ENCODE assay signal across 17 cellular contexts in the genomic region with DNA sequence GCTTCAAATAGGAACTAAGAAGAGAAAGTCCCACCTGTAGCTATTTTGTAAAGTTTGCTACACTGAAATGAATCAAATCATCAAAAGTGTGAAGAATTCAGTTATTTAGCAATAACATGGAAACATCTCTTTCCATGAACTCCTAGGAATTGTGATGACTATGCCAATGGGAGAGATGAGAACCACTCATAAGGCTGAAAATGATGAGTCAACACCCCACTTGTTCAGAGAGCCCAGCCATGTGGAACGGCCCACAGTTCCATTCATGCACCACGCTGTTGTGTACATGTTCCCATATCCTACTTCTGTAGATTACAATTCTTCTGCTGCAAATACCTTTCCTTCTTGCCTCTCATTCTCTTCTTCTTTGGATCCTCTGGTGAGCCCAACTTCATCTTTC.
DNase-seq lines count a peak whose midpoint lies in the region; ATAC-seq and TF ChIP-seq lines count a peak whose summit lies in the region.
"Had no signal": no experiment of that assay in that cellular context is flagged by ENCODE, and none has a peak within 500 bp of the region (broad histone marks: within the 10 kb centered on the region; RNA-seq: fewer than 3 reads in every experiment).

No MANE protein-coding gene starts in this region.

- in situ Hi-C loops in GM23248 (cut with MboI) = no loop called here

- no peaks in the 10 kb centered on the region for H3K36me3 ChIP-seq in GM23248 (ENCODE audit: low read depth)
- no peaks in the 10 kb centered on the region for H3K36me3 ChIP-seq in left lung
- H3K36me3 ChIP-seq: SJSA1, tibial artery had no signal

- no peak for TF ChIP-seq CTCF in left lung (IDR thresholded peaks at IDR 0.05)

- H3K9me3 Mint-ChIP-seq in effector memory CD8-positive, alpha-beta T cell = no peaks in the 10 kb centered on the region

- no peak overlapping the region for H3K4me3 Mint-ChIP-seq in effector memory CD8-positive, alpha-beta T cell
- H3K4me3 Mint-ChIP-seq: activated CD8-positive, alpha-beta memory T cell treated with anti-CD3 and anti-CD28 coated beads, Interleukin-2, amount 10 ng/mL, durations not matched to agents 7 days and 5 days; B cell; stimulated activated memory B cell treated with anti-CD40 and anti-IgM and Interleukin-4, amounts not matched to agents 10 μg/mL and 1 μg/mL and 100 μg/mL, for 72 hours had no signal

- peaks cover 3 to 5% of the 10 kb centered on the region in 2 donors for H3K4me1 Mint-ChIP-seq in effector memory CD8-positive, alpha-beta T cell (ENCODE audit: low read depth in 2 of 2)
- H3K4me1 Mint-ChIP-seq: B cell had no signal

- peak; percentile 87 for ATAC-seq in GM18502 (IDR thresholded peaks at IDR 0.05; ENCODE audit: poor library complexity, unreplicated experiment)
- no peak for ATAC-seq in effector memory CD8-positive, alpha-beta T cell (replicated peaks)
- no peak for ATAC-seq in left lung
- ATAC-seq: activated CD8-positive, alpha-beta memory T cell treated with anti-CD3 and anti-CD28 coated beads, Interleukin-2, amount 10 ng/mL, durations not matched to agents 7 days and 5 days; psoas muscle; stimulated activated memory B cell treated with anti-CD40 and anti-IgM and Interleukin-4, amounts not matched to agents 10 μg/mL and 1 μg/mL and 100 μg/mL, for 72 hours had no signal

- H3F3A ChIP-seq in GM23248 (ENCODE audit: insufficient read depth) = no peaks in the 10 kb centered on the region

- H3K27me3 Mint-ChIP-seq in effector memory CD8-positive, alpha-beta T cell = peaks cover 0 to 6% of the 10 kb centered on the region in 2 donors
- H3K27me3 Mint-ChIP-seq: activated CD8-positive, alpha-beta memory T cell treated with anti-CD3 and anti-CD28 coated beads, Interleukin-2, amount 10 ng/mL, durations not matched to agents 7 days and 5 days had no signal

- H3K9ac ChIP-seq in GM23248 = no peak overlapping the region

- no peaks in the 10 kb centered on the region for H3K36me3 Mint-ChIP-seq in effector memory CD8-positive, alpha-beta T cell (ENCODE audit: insufficient read depth)
- H3K36me3 Mint-ChIP-seq: stimulated activated memory B cell treated with anti-CD40 and anti-IgM and Interleukin-4, amounts not matched to agents 10 μg/mL and 1 μg/mL and 100 μg/mL, for 72 hours had no signal

- DNase-seq in GM23248 = peak; percentile 24
- DNase-seq in HK-2 (ENCODE audit: unreplicated experiment) = peak; percentile 13
- DNase-seq in glomerular visceral epithelial cell (ENCODE audit: extremely low spot score) = peak; percentile 72
- DNase-seq in effector memory CD8-positive, alpha-beta T cell = no peak
- DNase-seq in stimulated activated CD4-positive, alpha-beta T cell treated with anti-CD3 and anti-CD28 coated beads, Interleukin-15, amount 100 ng/mL, for 24 hours = no peak
- no peak for DNase-seq in left lung
- DNase-seq: activated CD4-positive, CD25-positive, alpha-beta regulatory T cell; activated CD8-positive, alpha-beta memory T cell treated with anti-CD3 and anti-CD28 coated beads, Interleukin-2, amount 10 ng/mL, durations not matched to agents 7 days and 5 days; islet precursor cell; mesendoderm; NCI-H524; psoas muscle; tibial artery had no signal

- no peak overlapping the region for H3K4me2 ChIP-seq in GM23248 (ENCODE audit: unreplicated experiment)

- H3K9me3 ChIP-seq in GM23248 (ENCODE audit: low read depth) (no peaks in the 10 kb centered on the region), left lung (no peaks in the 10 kb centered on the region)
- H3K9me3 ChIP-seq: psoas muscle, tibial artery had no signal

- WGBS in GM23248 (ENCODE audit: low coverage in 1 of 2, low lambda C conversion rate in 2 of 2, missing lambda C conversion rate in 2 of 2), 2 experiments = 52 to 64% methylated on average over 2 of the region's 2 CpGs

- H3K4me3 ChIP-seq in GM23248 = no peak overlapping the region
- H3K4me3 ChIP-seq in left lung = no peak overlapping the region
- H3K4me3 ChIP-seq: psoas muscle, SJSA1, tibial artery had no signal

- H3K27ac ChIP-seq in GM23248 = no peak overlapping the region
- H3K27ac ChIP-seq in left lung = no peak overlapping the region
- H3K27ac ChIP-seq: psoas muscle, SJSA1, tibial artery had no signal

- H4K20me1 ChIP-seq in GM23248 (ENCODE audit: insufficient read depth) = no peaks in the 10 kb centered on the region

- H3K79me2 ChIP-seq in GM23248 (ENCODE audit: insufficient read depth) = no peaks in the 10 kb centered on the region

- H3K27ac Mint-ChIP-seq in effector memory CD8-positive, alpha-beta T cell = no peak overlapping the region
- H3K27ac Mint-ChIP-seq: activated CD8-positive, alpha-beta memory T cell treated with anti-CD3 and anti-CD28 coated beads, Interleukin-2, amount 10 ng/mL, durations not matched to agents 7 days and 5 days; B cell; stimulated activated memory B cell treated with anti-CD40 and anti-IgM and Interleukin-4, amounts not matched to agents 10 μg/mL and 1 μg/mL and 100 μg/mL, for 72 hours had no signal

- no peak overlapping the region for H2AFZ ChIP-seq in GM23248

- H3K27me3 ChIP-seq in GM23248 (replicated peaks; ENCODE audit: insufficient read depth) (no peaks in the 10 kb centered on the region), left lung (no peaks in the 10 kb centered on the region)
- H3K27me3 ChIP-seq: SJSA1, tibial artery had no signal

- intact Hi-C loops in left lung (cut with DNase I) = no loop called here

- H3K9me2 ChIP-seq in GM23248 (ENCODE audit: insufficient read depth) = no peaks in the 10 kb centered on the region

- H3K4me1 ChIP-seq in GM23248 (ENCODE audit: insufficient read depth) (no peaks in the 10 kb centered on the region), left lung (no peaks in the 10 kb centered on the region)
- H3K4me1 ChIP-seq: psoas muscle, SJSA1, tibial artery had no signal

Comparison
In these comparisons a context has a peak if more than half of its experiments do, and no peak if none do; other contexts are left out.
1. DNase-seq: peak in GM23248 (single experiment), HK-2 (single experiment) and glomerular visceral epithelial cell (single experiment); none in effector memory CD8-positive, alpha-beta T cell (0 of 3), stimulated activated CD4-positive, alpha-beta T cell treated with anti-CD3 and anti-CD28 coated beads, Interleukin-15, amount 100 ng/mL, for 24 hours (single experiment) and left lung (0 of 2).